ENCODE assay signal across 9 cellular contexts in genomic region chr12:2395352-2395977, GRCh38.
DNase-seq lines count a peak whose midpoint lies in the region; ATAC-seq and TF ChIP-seq lines count a peak whose summit lies in the region.
"Had no signal": no experiment of that assay in that cellular context is flagged by ENCODE, and none has a peak within 500 bp of the region (broad histone marks: within the 10 kb centered on the region; RNA-seq: fewer than 3 reads in every experiment).

No MANE protein-coding gene starts in this region.

- no peaks in the 10 kb centered on the region for H3K27me3 Mint-ChIP-seq in activated CD8-positive, alpha-beta T cell treated with anti-CD3 and anti-CD28 coated beads, Interleukin-2, amount 10 ng/mL, durations not matched to agents 7 days and 5 days (ENCODE audit: low read depth)

- DNase-seq in NCI-H2196 (lab: John Stamatoyannopoulos, UW; ENCODE audit: unreplicated experiment) (peak; percentile 7), NCI-H2196 treated with DMSO at 0.1 percent for 48 hours (lab: John Stamatoyannopoulos, UW; ENCODE audit: unreplicated experiment) (no peak), MM.1S (peak; percentile 26), fibroblast of villous mesenchyme (ENCODE audit: low read depth) (peak; percentile 51), posterior vena cava (ENCODE audit: low spot score) (peak; percentile 85), NCI-H1930 (lab: John Stamatoyannopoulos, UW) (no peak)
- peak; percentile 38 for DNase-seq in activated CD8-positive, alpha-beta T cell treated with anti-CD3 and anti-CD28 coated beads, Interleukin-2, amount 10 ng/mL, durations not matched to agents 7 days and 5 days

- H3K36me3 Mint-ChIP-seq in activated CD8-positive, alpha-beta T cell treated with anti-CD3 and anti-CD28 coated beads, Interleukin-2, amount 10 ng/mL, durations not matched to agents 7 days and 5 days (ENCODE audit: low read depth), result no peaks in the 10 kb centered on the region
- H3K36me3 Mint-ChIP-seq: CD4-positive, alpha-beta memory T cell had no signal

- no peak overlapping the region for H2AFZ ChIP-seq in MM.1S (ENCODE audit: low read length)

- POLR2A ChIA-PET in activated CD8-positive, alpha-beta T cell treated with anti-CD3 and anti-CD28 coated beads, Interleukin-2, amount 10 ng/mL, durations not matched to agents 7 days and 5 days (lab: Charles Lee), result no interaction called here

- H3K27ac ChIP-seq in MM.1S (ENCODE audit: low read length), result no peak overlapping the region

- no peaks in the 10 kb centered on the region for H3K36me3 ChIP-seq in MM.1S (replicated peaks; ENCODE audit: insufficient read depth, low read length)

- no peaks in the 10 kb centered on the region for H3K27me3 ChIP-seq in MM.1S (replicated peaks; ENCODE audit: insufficient read depth, low read length)

- no peaks in the 10 kb centered on the region for H4K20me1 ChIP-seq in MM.1S (ENCODE audit: insufficient read depth, low read length)

- H3K4me1 Mint-ChIP-seq in activated CD8-positive, alpha-beta T cell treated with anti-CD3 and anti-CD28 coated beads, Interleukin-2, amount 10 ng/mL, durations not matched to agents 7 days and 5 days (ENCODE audit: low read depth), result no peaks in the 10 kb centered on the region
- H3K4me1 Mint-ChIP-seq: CD4-positive, alpha-beta memory T cell had no signal

- CTCF ChIA-PET in activated CD8-positive, alpha-beta T cell treated with anti-CD3 and anti-CD28 coated beads, Interleukin-2, amount 10 ng/mL, durations not matched to agents 7 days and 5 days (lab: Charles Lee), result interaction anchor here (0.7 to 1.8 kb wide), 6 partner anchors 13 to 132 kb away, joined by 3 to 6 read pairs (median 4); no protein-coding TSS in a partner anchor

- peak; percentile 73 for TF ChIP-seq CTCF in MM.1S (IDR thresholded peaks at IDR 0.05; ENCODE audit: low read length)
- TF ChIP-seq CTCF in fibroblast of villous mesenchyme (IDR thresholded peaks at IDR 0.05; ENCODE audit: insufficient read depth, low read depth, low read length), result peak; percentile 94

- H3K4me1 ChIP-seq in MM.1S (ENCODE audit: low read length), result no peaks in the 10 kb centered on the region

- no peak for ATAC-seq in activated CD8-positive, alpha-beta T cell treated with anti-CD3 and anti-CD28 coated beads, Interleukin-2, amount 10 ng/mL, durations not matched to agents 7 days and 5 days
- ATAC-seq in GM18907 (IDR thresholded peaks at IDR 0.05; ENCODE audit: unreplicated experiment), result no peak

- H3K9me2 ChIP-seq in MM.1S (replicated peaks; ENCODE audit: insufficient read depth, low read length), result no peaks in the 10 kb centered on the region

- no peak overlapping the region for H3K4me3 Mint-ChIP-seq in activated CD8-positive, alpha-beta T cell treated with anti-CD3 and anti-CD28 coated beads, Interleukin-2, amount 10 ng/mL, durations not matched to agents 7 days and 5 days
- H3K4me3 Mint-ChIP-seq: CD4-positive, alpha-beta memory T cell had no signal

- H3K79me2 ChIP-seq in MM.1S (ENCODE audit: low read length), result no peaks in the 10 kb centered on the region

- intact Hi-C loops in posterior vena cava (cut with DNase I), result no loop called here

- no peak overlapping the region for H3K4me2 ChIP-seq in MM.1S (ENCODE audit: low read depth, low read length)

- no peak overlapping the region for H3K27ac Mint-ChIP-seq in activated CD8-positive, alpha-beta T cell treated with anti-CD3 and anti-CD28 coated beads, Interleukin-2, amount 10 ng/mL, durations not matched to agents 7 days and 5 days
- H3K27ac Mint-ChIP-seq: CD4-positive, alpha-beta memory T cell had no signal

- no peaks in the 10 kb centered on the region for H3K9me3 Mint-ChIP-seq in activated CD8-positive, alpha-beta T cell treated with anti-CD3 and anti-CD28 coated beads, Interleukin-2, amount 10 ng/mL, durations not matched to agents 7 days and 5 days (ENCODE audit: insufficient read depth)
- H3K9me3 Mint-ChIP-seq: CD4-positive, alpha-beta memory T cell had no signal

- H3K4me3 ChIP-seq in MM.1S (ENCODE audit: low read length) (no peak overlapping the region), fibroblast of villous mesenchyme (ENCODE audit: low read depth, low read length) (no peak overlapping the region)

- H3F3A ChIP-seq in MM.1S (ENCODE audit: insufficient read depth, low read length), result no peaks in the 10 kb centered on the region

- no peak overlapping the region for H3K9ac ChIP-seq in MM.1S (ENCODE audit: low read length)

- H3K9me3 ChIP-seq in MM.1S (replicated peaks; ENCODE audit: insufficient read depth, low read length), result no peaks in the 10 kb centered on the region

Comparison
In these comparisons a context has a peak if more than half of its experiments do, and no peak if none do; other contexts are left out.
1. DNase-seq: peak in NCI-H2196 (single experiment), MM.1S (single experiment), activated CD8-positive, alpha-beta T cell treated with anti-CD3 and anti-CD28 coated beads, Interleukin-2, amount 10 ng/mL, durations not matched to agents 7 days and 5 days (single experiment), fibroblast of villous mesenchyme (single experiment) and posterior vena cava (single experiment); none in NCI-H2196 treated with DMSO at 0.1 percent for 48 hours (single experiment) and NCI-H1930 (0 of 2).